Comparison of ENCODE assay signal across 16 cellular contexts in genomic region chr6:163539101-163539762, GRCh38.
DNase-seq lines count a peak whose midpoint lies in the region; ATAC-seq, FAIRE-seq and TF ChIP-seq lines count a peak whose summit lies in the region.
"Had no signal": no experiment of that assay in that cellular context is flagged by ENCODE, and none has a peak within 500 bp of the region (broad histone marks: within the 10 kb centered on the region; RNA-seq: fewer than 3 reads in every experiment).

No MANE protein-coding gene starts in this region.

- H3K27me3 Mint-ChIP-seq in stimulated activated memory B cell treated with anti-CD40 and anti-IgM and Interleukin-4, amounts not matched to agents 10 μg/mL and 1 μg/mL and 100 μg/mL, for 72 hours: no peaks in the 10 kb centered on the region

- 45 to 54% methylated on average over 5 of the region's 5 CpGs for WGBS in pancreas, 2 donors

- H3K9me3 Mint-ChIP-seq in stimulated activated memory B cell treated with anti-CD40 and anti-IgM and Interleukin-4, amounts not matched to agents 10 μg/mL and 1 μg/mL and 100 μg/mL, for 72 hours: no peaks in the 10 kb centered on the region
- no peaks in the 10 kb centered on the region for H3K9me3 Mint-ChIP-seq in stimulated activated effector memory CD8-positive, alpha-beta T cell treated with anti-CD3 and anti-CD28 coated beads, Interleukin-12 subunit alpha, Interleukin-12 subunit beta, amount 100 ng/mL, for 72 hours

- H3K36me3 ChIP-seq in colonic mucosa (no peaks in the 10 kb centered on the region), pancreas (no peaks in the 10 kb centered on the region)

- H3K9me3 ChIP-seq in colonic mucosa (no peaks in the 10 kb centered on the region), pancreas (no peaks in the 10 kb centered on the region)
- H3K9me3 ChIP-seq: Caco-2 had no signal

- H3K27me3 ChIP-seq in colonic mucosa: no peaks in the 10 kb centered on the region
- no peaks in the 10 kb centered on the region for H3K27me3 ChIP-seq in pancreas

- no peak for FAIRE-seq in pancreas (lab: Jason Lieb, UNC)

- peak; percentile 22 for ATAC-seq in Right ventricle myocardium superior (ENCODE audit: poor library complexity)
- no peak for ATAC-seq in left cardiac atrium
- peak; percentile 52 to 74 (median 66) for ATAC-seq in pancreas
- ATAC-seq in stimulated activated memory B cell treated with anti-CD40 and anti-IgM and Interleukin-4, amounts not matched to agents 10 μg/mL and 1 μg/mL and 100 μg/mL, for 72 hours: no peak
- no peak for ATAC-seq in stimulated activated effector memory CD8-positive, alpha-beta T cell treated with anti-CD3 and anti-CD28 coated beads, Interleukin-12 subunit alpha, Interleukin-12 subunit beta, amount 100 ng/mL, for 72 hours

- H3K4me1 Mint-ChIP-seq in stimulated activated memory B cell treated with anti-CD40 and anti-IgM and Interleukin-4, amounts not matched to agents 10 μg/mL and 1 μg/mL and 100 μg/mL, for 72 hours: peaks cover 23% of the 10 kb centered on the region
- H3K4me1 Mint-ChIP-seq in stimulated activated effector memory CD8-positive, alpha-beta T cell treated with anti-CD3 and anti-CD28 coated beads, Interleukin-12 subunit alpha, Interleukin-12 subunit beta, amount 100 ng/mL, for 72 hours: peaks cover 17% of the 10 kb centered on the region

- H3K27ac ChIP-seq in colonic mucosa (no peak overlapping the region), pancreas (no peak overlapping the region)
- H3K27ac ChIP-seq: SK-N-MC had no signal

- intact Hi-C loops in Right ventricle myocardium superior (cut with DNase I): no loop called here
- intact Hi-C loops in left cardiac atrium (cut with DNase I): no loop called here
- intact Hi-C loops in colonic mucosa (cut with DNase I): no loop called here
- intact Hi-C loops in pancreas (cut with DNase I): no loop called here

- no peak for TF ChIP-seq CTCF in LNCaP clone FGC (IDR thresholded peaks at IDR 0.05; ENCODE audit: control insufficient read depth, extremely low read depth, insufficient read depth)
- no peak for TF ChIP-seq CTCF in colonic mucosa (IDR thresholded peaks at IDR 0.05)
- no peak for TF ChIP-seq CTCF in pancreas (IDR thresholded peaks at IDR 0.05)
- TF ChIP-seq CTCF in GM20000 (IDR thresholded peaks at IDR 0.05; ENCODE audit: extremely low read depth, missing control alignments): no peak

- H3K27ac Mint-ChIP-seq in stimulated activated memory B cell treated with anti-CD40 and anti-IgM and Interleukin-4, amounts not matched to agents 10 μg/mL and 1 μg/mL and 100 μg/mL, for 72 hours: no peak overlapping the region
- H3K27ac Mint-ChIP-seq in stimulated activated effector memory CD8-positive, alpha-beta T cell treated with anti-CD3 and anti-CD28 coated beads, Interleukin-12 subunit alpha, Interleukin-12 subunit beta, amount 100 ng/mL, for 72 hours: no peak overlapping the region

- DNase-seq in Right ventricle myocardium superior: no peak
- DNase-seq in left cardiac atrium: no peak
- DNase-seq in LNCaP clone FGC (ENCODE audit: low read depth): peak; percentile 31
- DNase-seq in colonic mucosa: peak; percentile 44
- DNase-seq in pancreas: no peak
- no peak for DNase-seq in GM20000 (ENCODE audit: low spot score)
- no peak for DNase-seq in stimulated activated effector memory CD8-positive, alpha-beta T cell treated with anti-CD3 and anti-CD28 coated beads, Interleukin-12 subunit alpha, Interleukin-12 subunit beta, amount 100 ng/mL, for 72 hours (ENCODE audit: low spot score in 2 of 2)
- DNase-seq: C1 segment of cervical spinal cord, Caco-2, KG1, NCI-H1092 treated with DMSO at 0.1 percent for 48 hours, NCI-H1694, NCI-H2227 treated with DMSO at 0.1 percent for 48 hours, NCI-H524 had no signal

- H3K4me3 Mint-ChIP-seq in stimulated activated memory B cell treated with anti-CD40 and anti-IgM and Interleukin-4, amounts not matched to agents 10 μg/mL and 1 μg/mL and 100 μg/mL, for 72 hours: no peak overlapping the region
- H3K4me3 Mint-ChIP-seq in stimulated activated effector memory CD8-positive, alpha-beta T cell treated with anti-CD3 and anti-CD28 coated beads, Interleukin-12 subunit alpha, Interleukin-12 subunit beta, amount 100 ng/mL, for 72 hours: no peak overlapping the region

- H3K4me3 ChIP-seq in LNCaP clone FGC (ENCODE audit: low read depth, low read length) (no peak overlapping the region), colonic mucosa (no peak overlapping the region), pancreas (no peak overlapping the region)
- H3K4me3 ChIP-seq: SK-N-MC had no signal

- H3K4me1 ChIP-seq in colonic mucosa (no peaks in the 10 kb centered on the region), pancreas (peaks cover 5 to 18% (median 12%) of the 10 kb centered on the region in 3 donors)
- H3K4me1 ChIP-seq: Caco-2 had no signal

- H3K36me3 Mint-ChIP-seq in stimulated activated memory B cell treated with anti-CD40 and anti-IgM and Interleukin-4, amounts not matched to agents 10 μg/mL and 1 μg/mL and 100 μg/mL, for 72 hours: peaks cover 48% of the 10 kb centered on the region
- peaks cover 39% of the 10 kb centered on the region for H3K36me3 Mint-ChIP-seq in stimulated activated effector memory CD8-positive, alpha-beta T cell treated with anti-CD3 and anti-CD28 coated beads, Interleukin-12 subunit alpha, Interleukin-12 subunit beta, amount 100 ng/mL, for 72 hours

- H3K9ac ChIP-seq in colonic mucosa (ENCODE audit: low read depth in 2 of 2, low read length in 2 of 2): no peak overlapping the region

Comparison
In these comparisons a context has a peak if more than half of its experiments do, and no peak if none do; other contexts are left out.
1. ATAC-seq: peak in Right ventricle myocardium superior (single experiment) and pancreas (4 of 4); none in left cardiac atrium (0 of 2), stimulated activated memory B cell treated with anti-CD40 and anti-IgM and Interleukin-4, amounts not matched to agents 10 μg/mL and 1 μg/mL and 100 μg/mL, for 72 hours (single experiment) and stimulated activated effector memory CD8-positive, alpha-beta T cell treated with anti-CD3 and anti-CD28 coated beads, Interleukin-12 subunit alpha, Interleukin-12 subunit beta, amount 100 ng/mL, for 72 hours (single experiment).
2. DNase-seq: peak in LNCaP clone FGC (single experiment) and colonic mucosa (single experiment); none in Right ventricle myocardium superior (single experiment), left cardiac atrium (single experiment), pancreas (0 of 6), GM20000 (single experiment) and stimulated activated effector memory CD8-positive, alpha-beta T cell treated with anti-CD3 and anti-CD28 coated beads, Interleukin-12 subunit alpha, Interleukin-12 subunit beta, amount 100 ng/mL, for 72 hours (0 of 2).